In genomic region chr20:44738779-44739477, GRCh38 we compare ENCODE assay signal across 8 cellular contexts. TPM values are rescaled to one million over a fixed set of nuclear protein-coding genes. Genes with fewer than 3 reads are reported as not detected.
A peak's percentile ranks its signal among the peaks of the same experiment; 100 is the strongest.
DNase-seq lines count a peak whose midpoint lies in the region; ATAC-seq, FAIRE-seq and TF ChIP-seq lines count a peak whose summit lies in the region.

No MANE protein-coding gene starts in this region.

- no peak overlapping the region for H3K27ac Mint-ChIP-seq in stimulated activated naive CD8-positive, alpha-beta T cell treated with anti-CD3 and anti-CD28 coated beads, Interleukin-15, amount 100 ng/mL, for 72 hours

- no peak for FAIRE-seq in kidney (lab: Jason Lieb, UNC)

- intact Hi-C loops in kidney (cut with DNase I) = no loop called here

- H2AFZ ChIP-seq in SU-DHL-6 (ENCODE audit: low read depth, low read length, severe bottlenecking) = peak overlapping the region; percentile 64

- H3K9ac ChIP-seq in SU-DHL-6 (ENCODE audit: low read length) = no peak overlapping the region
- no peak overlapping the region for H3K9ac ChIP-seq in kidney (ENCODE audit: low read length in 2 of 2)

- H4K20me1 ChIP-seq in SU-DHL-6 (ENCODE audit: low read depth, low read length) = no peaks in the 10 kb centered on the region

- no peaks in the 10 kb centered on the region for H3K79me2 ChIP-seq in SU-DHL-6 (ENCODE audit: insufficient read depth, low read length)

- H3K27me3 ChIP-seq in SU-DHL-6 (ENCODE audit: low read length) = no peaks in the 10 kb centered on the region

- H3K9me3 ChIP-seq in SU-DHL-6 (ENCODE audit: insufficient read depth, low read length) = no peaks in the 10 kb centered on the region; the same call in 1 of the 2 replicates
- peaks cover 0 to 8% of the 10 kb centered on the region in 2 donors for H3K9me3 ChIP-seq in kidney (ENCODE audit: control insufficient read depth in 1 of 2, low read length in 2 of 2)

- peak overlapping the region; percentile 73 for H3K4me2 ChIP-seq in SU-DHL-6 (ENCODE audit: low read depth, low read length, poor library complexity, severe bottlenecking)

- H3K9me3 Mint-ChIP-seq in stimulated activated naive CD8-positive, alpha-beta T cell treated with anti-CD3 and anti-CD28 coated beads, Interleukin-15, amount 100 ng/mL, for 72 hours = peaks cover 0 to 13% of the 10 kb centered on the region in 2 donors

- no peak overlapping the region for H3K27ac ChIP-seq in SU-DHL-6 (ENCODE audit: low read depth, low read length)
- no peak overlapping the region for H3K27ac ChIP-seq in kidney (ENCODE audit: low read depth in 2 of 2, low read length in 2 of 2)

- TF ChIP-seq CTCF in NB4 (IDR thresholded peaks at IDR 0.05; ENCODE audit: low read depth, low read length) = no peak
- no peak for TF ChIP-seq CTCF in SU-DHL-6 (IDR thresholded peaks at IDR 0.05; ENCODE audit: insufficient read depth, low read length, poor library complexity, severe bottlenecking)
- TF ChIP-seq CTCF in kidney (IDR thresholded peaks at IDR 0.05; ENCODE audit: borderline replicate concordance, extremely low read depth, insufficient read depth) = no peak

- H3K27me3 Mint-ChIP-seq in stimulated activated naive CD8-positive, alpha-beta T cell treated with anti-CD3 and anti-CD28 coated beads, Interleukin-15, amount 100 ng/mL, for 72 hours = peaks cover 12% of the 10 kb centered on the region

- no peak overlapping the region for H3K4me3 ChIP-seq in NB4 (ENCODE audit: low read depth, low read length)
- peak overlapping the region; percentile 38 for H3K4me3 ChIP-seq in SU-DHL-6 (ENCODE audit: insufficient read depth, low read length, poor library complexity, severe bottlenecking)
- H3K4me3 ChIP-seq in kidney (ENCODE audit: low read length in 2 of 2) = no peak overlapping the region

- no peaks in the 10 kb centered on the region for H3K4me1 ChIP-seq in kidney (ENCODE audit: control insufficient read depth in 1 of 2, insufficient read depth in 1 of 2, low read depth in 1 of 2, low read length in 2 of 2)

- TF ChIP-seq POLR2A in NB4 (IDR thresholded peaks at IDR 0.05; ENCODE audit: extremely low read depth, insufficient read length) = no peak

- peak; percentile 82 for ATAC-seq in stimulated activated naive CD8-positive, alpha-beta T cell treated with anti-CD3 and anti-CD28 coated beads, Interleukin-15, amount 100 ng/mL, for 72 hours
- ATAC-seq in HG03571 (IDR thresholded peaks at IDR 0.05; ENCODE audit: unreplicated experiment) = no peak

- peaks cover 21% of the 10 kb centered on the region for H3K4me1 Mint-ChIP-seq in stimulated activated naive CD8-positive, alpha-beta T cell treated with anti-CD3 and anti-CD28 coated beads, Interleukin-15, amount 100 ng/mL, for 72 hours

- H3K4me3 Mint-ChIP-seq in stimulated activated naive CD8-positive, alpha-beta T cell treated with anti-CD3 and anti-CD28 coated beads, Interleukin-15, amount 100 ng/mL, for 72 hours = peak overlapping the region; percentile 67 to 81

- no peaks in the 10 kb centered on the region for H3K36me3 ChIP-seq in SU-DHL-6 (ENCODE audit: low read length)
- H3K36me3 ChIP-seq in kidney (ENCODE audit: control insufficient read depth in 1 of 2, insufficient read depth in 2 of 2, low read length in 2 of 2) = no peaks in the 10 kb centered on the region

- H3K9me2 ChIP-seq in SU-DHL-6 (replicated peaks; ENCODE audit: insufficient read depth, low read length) = no peaks in the 10 kb centered on the region

- no peaks in the 10 kb centered on the region for H3F3A ChIP-seq in SU-DHL-6 (ENCODE audit: insufficient read depth)

- DNase-seq in SHP77 (lab: John Stamatoyannopoulos, UW) (peak; percentile 51 to 63), SHP77 treated with DMSO at 0.1 percent for 48 hours (lab: John Stamatoyannopoulos, UW) (no peak), NB4 (ENCODE audit: low read depth) (peak; percentile 74), kidney (peak; percentile 61)
- DNase-seq in central memory CD4-positive, alpha-beta T cell = peak; percentile 33
- peak; percentile 41 to 67 for DNase-seq in stimulated activated naive CD8-positive, alpha-beta T cell treated with anti-CD3 and anti-CD28 coated beads, Interleukin-15, amount 100 ng/mL, for 72 hours

RNA-seq across cellular contexts. Expression of gene KCNK15, which starts 6.7 kb away (rescaled TPM):
- total RNA-seq in kidney = 11.7 TPM
- polyA plus RNA-seq in kidney (ENCODE audit: insufficient read depth, low read depth, low replicate concordance) = 0.62 TPM

RNA-seq across cellular contexts. Expression of gene CCN5, which starts 23.8 kb away (rescaled TPM):
- total RNA-seq in kidney = 3.1 TPM
- 0.41 TPM for polyA plus RNA-seq in kidney (ENCODE audit: insufficient read depth, low read depth, low replicate concordance)
